25 cellular contexts compared by ENCODE assay signal in genomic region chr4:150982557-150983233, GRCh38. TPM values are rescaled to one million over a fixed set of nuclear protein-coding genes. Genes with fewer than 3 reads are reported as not detected.
DNase-seq lines count a peak whose midpoint lies in the region; ATAC-seq and TF ChIP-seq lines count a peak whose summit lies in the region.
"Had no signal": no experiment of that assay in that cellular context is flagged by ENCODE, and none has a peak within 500 bp of the region (broad histone marks: within the 10 kb centered on the region; RNA-seq: fewer than 3 reads in every experiment).

No MANE protein-coding gene starts in this region.

- H3K27me3 Mint-ChIP-seq in GM23338 (ENCODE audit: insufficient read depth, low read depth, poor library complexity) (peaks cover 6% of the 10 kb centered on the region), memory B cell (no peaks in the 10 kb centered on the region)
- H3K27me3 Mint-ChIP-seq: activated naive CD8-positive, alpha-beta T cell; naive thymus-derived CD4-positive, alpha-beta T cell had no signal

- H3K4me1 Mint-ChIP-seq in GM23338 = peaks cover 13% of the 10 kb centered on the region
- H3K4me1 Mint-ChIP-seq in memory B cell = peaks cover 35% of the 10 kb centered on the region
- H3K4me1 Mint-ChIP-seq: brain had no signal

- H3K4me1 ChIP-seq in BLaER1 (peaks cover 5% of the 10 kb centered on the region; the same call in 1 of the 2 replicates), GM23338 (ENCODE audit: insufficient read depth) (peaks cover 17% of the 10 kb centered on the region), adipocyte (ENCODE audit: control insufficient read depth, insufficient read depth, low read length) (peaks cover 4% of the 10 kb centered on the region)
- H3K4me1 ChIP-seq: SJSA1 had no signal

- H3K4me3 Mint-ChIP-seq in GM23338 = no peak overlapping the region
- H3K4me3 Mint-ChIP-seq in memory B cell = no peak overlapping the region
- H3K4me3 Mint-ChIP-seq: activated naive CD8-positive, alpha-beta T cell; brain had no signal

- H3K4me3 ChIP-seq in BLaER1 (no peak overlapping the region), GM23338 (no peak overlapping the region), adipocyte (ENCODE audit: low read length) (no peak overlapping the region)
- H3K4me3 ChIP-seq: heart right ventricle, SJSA1, transverse colon had no signal

- H3K27ac Mint-ChIP-seq in GM23338 (no peak overlapping the region), memory B cell (peak overlapping the region; percentile 41)
- H3K27ac Mint-ChIP-seq: activated naive CD8-positive, alpha-beta T cell; brain had no signal

- H3K9ac ChIP-seq in BLaER1 (no peak overlapping the region), adipocyte (ENCODE audit: low read length) (no peak overlapping the region)

- H3K36me3 Mint-ChIP-seq in GM23338 (ENCODE audit: low read depth) (no peaks in the 10 kb centered on the region; the same call in 1 of the 3 replicates), memory B cell (peaks cover 25% of the 10 kb centered on the region)

- H3K9me3 Mint-ChIP-seq in GM23338 = no peaks in the 10 kb centered on the region
- H3K9me3 Mint-ChIP-seq in memory B cell = peaks cover 7% of the 10 kb centered on the region

- H2AFZ ChIP-seq in GM23338 = no peak overlapping the region

- H3K9me3 ChIP-seq in BLaER1 = peaks cover 10% of the 10 kb centered on the region
- no peaks in the 10 kb centered on the region for H3K9me3 ChIP-seq in adipocyte (ENCODE audit: control insufficient read depth, low read length)
- H3K9me3 ChIP-seq: SJSA1, transverse colon had no signal

- H3K27me3 ChIP-seq in BLaER1 (no peaks in the 10 kb centered on the region), GM23338 (ENCODE audit: insufficient read depth) (no peaks in the 10 kb centered on the region), adipocyte (replicated peaks; ENCODE audit: control insufficient read depth, insufficient read depth, low read length) (no peaks in the 10 kb centered on the region)
- H3K27me3 ChIP-seq: heart right ventricle, SJSA1, transverse colon had no signal

- H3K79me2 ChIP-seq in GM23338 (replicated peaks; ENCODE audit: insufficient read depth) = peaks cover 100% of the 10 kb centered on the region

- no peaks in the 10 kb centered on the region; the same call in 1 of the 2 replicates for H3K36me3 ChIP-seq in BLaER1
- H3K36me3 ChIP-seq in GM23338 (ENCODE audit: insufficient read depth) = no peaks in the 10 kb centered on the region
- no peaks in the 10 kb centered on the region for H3K36me3 ChIP-seq in adipocyte (ENCODE audit: control insufficient read depth, insufficient read depth, low read length, severe bottlenecking)
- H3K36me3 ChIP-seq: heart right ventricle, SJSA1, transverse colon had no signal

- TF ChIP-seq CTCF in GM23338 (conservative IDR thresholded peaks at IDR 0.05; ENCODE audit: low read depth in 2 of 2) = no peak

- no peak for DNase-seq in GM23338 (ENCODE audit: low spot score)
- peak; percentile 3 for DNase-seq in adipocyte (ENCODE audit: low read depth)
- DNase-seq in memory B cell (ENCODE audit: low spot score in 2 of 2) = no peak
- no peak for DNase-seq in NCI-H524 (lab: John Stamatoyannopoulos, UW)
- no peak for DNase-seq in activated effector memory CD4-positive, alpha-beta T cell treated with Interleukin-2 at 50 U/mL for 16 hours
- no peak for DNase-seq in stimulated activated CD4-positive, alpha-beta T cell treated with anti-CD3 and anti-CD28 coated beads, Interleukin-4, amount 100 ng/mL, for 24 hours
- DNase-seq in DMS 273 (lab: John Stamatoyannopoulos, UW; ENCODE audit: unreplicated experiment) = no peak
- DNase-seq: activated CD4-positive, alpha-beta T cell treated with anti-CD3 and anti-CD28 coated beads for 48 hours; DMS79 treated with DMSO at 0.1 percent for 48 hours; foreskin fibroblast; heart right ventricle; left colon; mesendoderm; naive thymus-derived CD4-positive, alpha-beta T cell; NCI-H1105; NCI-H1930; NCI-H2227 treated with DMSO at 0.1 percent for 48 hours; retina; stimulated activated CD4-positive, alpha-beta T cell treated with anti-CD3 and anti-CD28 coated beads, Interleukin-4, amount 100 ng/mL, for 4 hours; T-helper 1 cell; transverse colon had no signal

- H4K20me1 ChIP-seq in BLaER1 (no peaks in the 10 kb centered on the region), GM23338 (replicated peaks; ENCODE audit: insufficient read depth) (peaks cover 27% of the 10 kb centered on the region)

- no peak for ATAC-seq in GM23338
- no peak for ATAC-seq in memory B cell (ENCODE audit: low read depth)
- ATAC-seq: heart right ventricle; left colon; naive thymus-derived CD4-positive, alpha-beta T cell had no signal

- 0 out of 2 replicates have a peak overlapping the region, but pooled peaks have one; percentile 6 for H3K4me2 ChIP-seq in BLaER1
- no peak overlapping the region for H3K4me2 ChIP-seq in GM23338

- no peaks in the 10 kb centered on the region for H3F3A ChIP-seq in GM23338 (replicated peaks; ENCODE audit: low read depth)

- H3K27ac ChIP-seq in BLaER1 (no peak overlapping the region), GM23338 (ENCODE audit: low read depth) (0 out of 2 replicates have a peak overlapping the region, but pooled peaks have one; percentile 2)
- H3K27ac ChIP-seq: heart right ventricle, SJSA1, transverse colon had no signal

- H3K9me2 ChIP-seq in GM23338 (ENCODE audit: insufficient read depth) = no peaks in the 10 kb centered on the region

TF ChIP-seq in GM23338, 12 proteins besides CTCF, POLR2A, EP300 and RAD21 (continues in another document):
- TF ChIP-seq, protein P1, sequence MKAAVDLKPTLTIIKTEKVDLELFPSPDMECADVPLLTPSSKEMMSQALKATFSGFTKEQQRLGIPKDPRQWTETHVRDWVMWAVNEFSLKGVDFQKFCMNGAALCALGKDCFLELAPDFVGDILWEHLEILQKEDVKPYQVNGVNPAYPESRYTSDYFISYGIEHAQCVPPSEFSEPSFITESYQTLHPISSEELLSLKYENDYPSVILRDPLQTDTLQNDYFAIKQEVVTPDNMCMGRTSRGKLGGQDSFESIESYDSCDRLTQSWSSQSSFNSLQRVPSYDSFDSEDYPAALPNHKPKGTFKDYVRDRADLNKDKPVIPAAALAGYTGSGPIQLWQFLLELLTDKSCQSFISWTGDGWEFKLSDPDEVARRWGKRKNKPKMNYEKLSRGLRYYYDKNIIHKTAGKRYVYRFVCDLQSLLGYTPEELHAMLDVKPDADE (IDR thresholded peaks at IDR 0.05) = no peak
- TF ChIP-seq EZH2 (IDR thresholded peaks at IDR 0.05; ENCODE audit: low read depth, unreplicated experiment) (no peak), JUNB (IDR thresholded peaks at IDR 0.05; ENCODE audit: unreplicated experiment) (no peak)
- TF ChIP-seq, protein P2, sequence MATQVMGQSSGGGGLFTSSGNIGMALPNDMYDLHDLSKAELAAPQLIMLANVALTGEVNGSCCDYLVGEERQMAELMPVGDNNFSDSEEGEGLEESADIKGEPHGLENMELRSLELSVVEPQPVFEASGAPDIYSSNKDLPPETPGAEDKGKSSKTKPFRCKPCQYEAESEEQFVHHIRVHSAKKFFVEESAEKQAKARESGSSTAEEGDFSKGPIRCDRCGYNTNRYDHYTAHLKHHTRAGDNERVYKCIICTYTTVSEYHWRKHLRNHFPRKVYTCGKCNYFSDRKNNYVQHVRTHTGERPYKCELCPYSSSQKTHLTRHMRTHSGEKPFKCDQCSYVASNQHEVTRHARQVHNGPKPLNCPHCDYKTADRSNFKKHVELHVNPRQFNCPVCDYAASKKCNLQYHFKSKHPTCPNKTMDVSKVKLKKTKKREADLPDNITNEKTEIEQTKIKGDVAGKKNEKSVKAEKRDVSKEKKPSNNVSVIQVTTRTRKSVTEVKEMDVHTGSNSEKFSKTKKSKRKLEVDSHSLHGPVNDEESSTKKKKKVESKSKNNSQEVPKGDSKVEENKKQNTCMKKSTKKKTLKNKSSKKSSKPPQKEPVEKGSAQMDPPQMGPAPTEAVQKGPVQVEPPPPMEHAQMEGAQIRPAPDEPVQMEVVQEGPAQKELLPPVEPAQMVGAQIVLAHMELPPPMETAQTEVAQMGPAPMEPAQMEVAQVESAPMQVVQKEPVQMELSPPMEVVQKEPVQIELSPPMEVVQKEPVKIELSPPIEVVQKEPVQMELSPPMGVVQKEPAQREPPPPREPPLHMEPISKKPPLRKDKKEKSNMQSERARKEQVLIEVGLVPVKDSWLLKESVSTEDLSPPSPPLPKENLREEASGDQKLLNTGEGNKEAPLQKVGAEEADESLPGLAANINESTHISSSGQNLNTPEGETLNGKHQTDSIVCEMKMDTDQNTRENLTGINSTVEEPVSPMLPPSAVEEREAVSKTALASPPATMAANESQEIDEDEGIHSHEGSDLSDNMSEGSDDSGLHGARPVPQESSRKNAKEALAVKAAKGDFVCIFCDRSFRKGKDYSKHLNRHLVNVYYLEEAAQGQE (IDR thresholded peaks at IDR 0.05; ENCODE audit: unreplicated experiment) = no peak

RNA-seq across cellular contexts. Expression of gene LRBA, which starts 32.4 kb away (rescaled TPM):
- total RNA-seq in GM23338 (2014; rRNA removed; shearing (Covaris generic)) = 99.2 and 126 TPM in 2 replicates
- 20.5 and 23.3 TPM in 2 replicates for polyA plus RNA-seq in GM23338 (2016; fragmentation: Nextera tagmentation; extraction: Ambion mirVana)
